Comparison of ENCODE assay signal across 9 cellular contexts in genomic region chr16:57802635-57803412, GRCh38. TPM values are rescaled to one million over a fixed set of nuclear protein-coding genes. Genes with fewer than 3 reads are reported as not detected.
DNase-seq lines count a peak whose midpoint lies in the region; ATAC-seq and TF ChIP-seq lines count a peak whose summit lies in the region.
"Had no signal": no experiment of that assay in that cellular context is flagged by ENCODE, and none has a peak within 500 bp of the region (broad histone marks: within the 10 kb centered on the region; RNA-seq: fewer than 3 reads in every experiment).

No MANE protein-coding gene starts in this region.

- peaks cover 37% of the 10 kb centered on the region for H3K4me1 Mint-ChIP-seq in CD4-positive, alpha-beta T cell (ENCODE audit: low read depth)

- TF ChIP-seq CTCF in CD4-positive, alpha-beta T cell (IDR thresholded peaks at IDR 0.05) = no peak
- TF ChIP-seq CTCF in Loucy (conservative IDR thresholded peaks at IDR 0.05; ENCODE audit: low read length) = no peak

- H3K4me3 ChIP-seq in Loucy (ENCODE audit: low read length, poor library complexity, severe bottlenecking) (peak overlapping the region; percentile 48), stomach smooth muscle (ENCODE audit: low read length in 2 of 2) (peak overlapping the region; percentile 60 to 80)

- H3K4me1 ChIP-seq in Loucy (ENCODE audit: insufficient read depth, low read length, poor library complexity, severe bottlenecking) (peaks cover 46% of the 10 kb centered on the region), stomach smooth muscle (ENCODE audit: control insufficient read depth, insufficient read depth, low read length) (peaks cover 43% of the 10 kb centered on the region)

- H3K27ac Mint-ChIP-seq in CD4-positive, alpha-beta T cell = no peak overlapping the region

- no peaks in the 10 kb centered on the region for H3F3A ChIP-seq in Loucy (ENCODE audit: low read depth)

- no peaks in the 10 kb centered on the region for H3K9me3 Mint-ChIP-seq in CD4-positive, alpha-beta T cell

- H3K9me2 ChIP-seq in Loucy (replicated peaks; ENCODE audit: low read depth, low read length) = no peaks in the 10 kb centered on the region

- no peaks in the 10 kb centered on the region for H3K9me3 ChIP-seq in CD4-positive, alpha-beta T cell (ENCODE audit: control insufficient read depth, low read length)
- H3K9me3 ChIP-seq in Loucy (ENCODE audit: insufficient read depth, low read depth, low read length) (no peaks in the 10 kb centered on the region), stomach smooth muscle (ENCODE audit: control insufficient read depth in 2 of 2, low read length in 2 of 2) (no peaks in the 10 kb centered on the region)

- H3K9ac ChIP-seq in Loucy (ENCODE audit: low read depth, low read length, poor library complexity, severe bottlenecking) (no peak overlapping the region), stomach smooth muscle (ENCODE audit: low read length in 2 of 2) (peak overlapping the region in 1 of 2 donors; percentile 31)

- H3K27me3 ChIP-seq in CD4-positive, alpha-beta T cell (ENCODE audit: control insufficient read depth, insufficient read depth, low read length) = peaks cover 10% of the 10 kb centered on the region
- H3K27me3 ChIP-seq in Loucy (ENCODE audit: insufficient read depth, low read length, poor library complexity, severe bottlenecking) (no peaks in the 10 kb centered on the region), stomach smooth muscle (ENCODE audit: control insufficient read depth in 1 of 2, insufficient read depth in 2 of 2, low read length in 2 of 2) (no peaks in the 10 kb centered on the region)

- POLR2A ChIA-PET in CD4-positive, alpha-beta T cell (lab: Charles Lee) = no interaction called here

- peak overlapping the region; percentile 30; the same call in 1 of the 2 replicates for H2AFZ ChIP-seq in Loucy (ENCODE audit: low read length)

- intact Hi-C loops in CD4-positive, alpha-beta T cell (cut with DNase I, micrococcal nuclease) = loop anchor here in 1 of 2 experiments (5.0 kb wide), 1 partner anchor 199 kb away; the partner anchor contains the start of genes USB1 and ZNF319

- no peak for DNase-seq in CD4-positive, alpha-beta T cell
- DNase-seq in caudate nucleus (lab: John Stamatoyannopoulos, UW) = peak in 56 of 61 donors; percentile 21 to 93 (median 72)
- peak; percentile 76 for DNase-seq in left kidney (ENCODE audit: low read depth, low spot score)

- no peaks in the 10 kb centered on the region for H3K36me3 Mint-ChIP-seq in CD4-positive, alpha-beta T cell (ENCODE audit: low read depth)

- H3K27ac ChIP-seq in CD4-positive, alpha-beta T cell (ENCODE audit: low read depth, low read length) = no peak overlapping the region
- peak overlapping the region; percentile 90 for H3K27ac ChIP-seq in caudate nucleus (ENCODE audit: low read depth, low read length)
- H3K27ac ChIP-seq in stomach smooth muscle (ENCODE audit: low read length) = peak overlapping the region; percentile 77
- H3K27ac ChIP-seq: HL-60 had no signal

- peak overlapping the region; percentile 86 for H3K4me3 Mint-ChIP-seq in CD4-positive, alpha-beta T cell

- no peaks in the 10 kb centered on the region for H3K36me3 ChIP-seq in Loucy (ENCODE audit: insufficient read depth, low read length)
- H3K36me3 ChIP-seq in stomach smooth muscle (ENCODE audit: control insufficient read depth in 2 of 2, insufficient read depth in 2 of 2, low read length in 2 of 2) = no peaks in the 10 kb centered on the region

- ATAC-seq in CD4-positive, alpha-beta T cell (ENCODE audit: poor library complexity) = peak; percentile 49
- ATAC-seq in HG03175 (IDR thresholded peaks at IDR 0.05; ENCODE audit: unreplicated experiment) = no peak
- ATAC-seq in GM21360 (IDR thresholded peaks at IDR 0.05; ENCODE audit: unreplicated experiment) = no peak
- no peak for ATAC-seq in HG03521 (IDR thresholded peaks at IDR 0.05; ENCODE audit: unreplicated experiment)

- H3K79me2 ChIP-seq in Loucy (ENCODE audit: insufficient read depth, low read length) = no peaks in the 10 kb centered on the region

- no peaks in the 10 kb centered on the region for H4K20me1 ChIP-seq in Loucy (ENCODE audit: insufficient read depth, low read length, poor library complexity, severe bottlenecking)

- CTCF ChIA-PET in CD4-positive, alpha-beta T cell (lab: Charles Lee) = no interaction called here

- H3K27me3 Mint-ChIP-seq in CD4-positive, alpha-beta T cell = peaks cover 40% of the 10 kb centered on the region

- H3K4me2 ChIP-seq in Loucy (ENCODE audit: low read depth, low read length, poor library complexity, severe bottlenecking) = peak overlapping the region; percentile 41

RNA-seq across cellular contexts. Expression of gene KIFC3, which starts 0.5 kb away (rescaled TPM):
- not detected for total RNA-seq in CD4-positive, alpha-beta T cell

Comparison
In these comparisons a context has a peak if more than half of its experiments do, and no peak if none do; other contexts are left out.
1. DNase-seq: peak in caudate nucleus (56 of 61) and left kidney (single experiment); none in CD4-positive, alpha-beta T cell (0 of 10).